Comparison of ENCODE assay signal across 14 cellular contexts in genomic region chr2:203623104-203623503, GRCh38.
DNase-seq lines count a peak whose midpoint lies in the region; ATAC-seq and TF ChIP-seq lines count a peak whose summit lies in the region.
"Had no signal": no experiment of that assay in that cellular context is flagged by ENCODE, and none has a peak within 500 bp of the region (broad histone marks: within the 10 kb centered on the region; RNA-seq: fewer than 3 reads in every experiment).

No MANE protein-coding gene starts in this region.

- DNase-seq in AG04449 (ENCODE audit: low read depth, low spot score) (peak; percentile 95), HS-5 (ENCODE audit: low read depth) (peak; percentile 92), amniotic epithelial cell (ENCODE audit: low read depth) (peak; percentile 99), islet precursor cell (peak; percentile 64), posterior cingulate gyrus (no peak), NCI-H446 treated with DMSO at 0.1 percent for 48 hours (lab: John Stamatoyannopoulos, UW) (no peak)
- DNase-seq: heart left ventricle; naive thymus-derived CD8-positive, alpha-beta T cell; NCI-H1436 treated with DMSO at 0.1 percent for 48 hours; SHP77; substantia nigra had no signal

- no peak overlapping the region for H3K4me3 ChIP-seq in AG04449 (ENCODE audit: low read depth, low read length)
- H3K4me3 ChIP-seq: adrenal gland, heart left ventricle had no signal

- TF ChIP-seq CTCF in AG04449 (IDR thresholded peaks at IDR 0.05; ENCODE audit: insufficient read depth, low read length, missing control alignments), result no peak

- ATAC-seq in HG03139 (IDR thresholded peaks at IDR 0.05; ENCODE audit: unreplicated experiment) (no peak), HG03571 (IDR thresholded peaks at IDR 0.05; ENCODE audit: unreplicated experiment) (no peak)

- POLR2A ChIA-PET in AG04449 (lab: Yijun Ruan, JAX), result interaction anchor here (1.2 kb wide), 1 partner anchor 90 kb away, joined by 3 read pairs; no protein-coding TSS in a partner anchor

- CTCF ChIA-PET in AG04449 (lab: Yijun Ruan, JAX), result interaction anchor here (1.0 to 1.1 kb wide), 3 partner anchors 25 to 160 kb away, joined by 3 to 4 read pairs (median 3); no protein-coding TSS in a partner anchor

- intact Hi-C loops in posterior cingulate gyrus (cut with DNase I), result no loop called here

Comparison
In these comparisons a context has a peak if more than half of its experiments do, and no peak if none do; other contexts are left out.
1. DNase-seq: peak in AG04449 (single experiment), HS-5 (single experiment), amniotic epithelial cell (single experiment) and islet precursor cell (single experiment); none in posterior cingulate gyrus (0 of 10) and NCI-H446 treated with DMSO at 0.1 percent for 48 hours (single experiment).